ENCODE assay signal across 8 cellular contexts in genomic region chrX:107654778-107655761, GRCh38. TPM values are rescaled to one million over a fixed set of nuclear protein-coding genes. Genes with fewer than 3 reads are reported as not detected.
DNase-seq lines count a peak whose midpoint lies in the region; ATAC-seq and TF ChIP-seq lines count a peak whose summit lies in the region.

No MANE protein-coding gene starts in this region.

- peak; percentile 74 for TF ChIP-seq CTCF in foreskin keratinocyte (conservative IDR thresholded peaks at IDR 0.05)

- intact Hi-C loops in posterior vena cava (cut with DNase I): loop anchor here (5.0 kb wide), 1 partner anchor 122 kb away; the partner anchor contains the start of genes NCBP2L (in 2 of the 2) and TSC22D3 (in 2 of the 2)

- H3K4me1 ChIP-seq in foreskin keratinocyte: peaks cover 5% of the 10 kb centered on the region

- peak overlapping the region; percentile 83 for H3K27ac ChIP-seq in foreskin keratinocyte

- DNase-seq in NCI-H1694 treated with DMSO at 0.1 percent for 48 hours (lab: John Stamatoyannopoulos, UW) (peak; percentile 7), NCI-H1694 (lab: John Stamatoyannopoulos, UW) (no peak), foreskin keratinocyte (peak; percentile 90 to 95), posterior vena cava (ENCODE audit: low spot score) (peak; percentile 85)
- DNase-seq in activated effector memory CD4-positive, alpha-beta T cell treated with Interleukin-2 at 50 U/mL for 16 hours: peak; percentile 45

- peak; percentile 73 for ATAC-seq in HG03025 (IDR thresholded peaks at IDR 0.05; ENCODE audit: low FRiP score, unreplicated experiment)
- ATAC-seq in foreskin keratinocyte: peak; percentile 91
- ATAC-seq in GM18870 (IDR thresholded peaks at IDR 0.05; ENCODE audit: unreplicated experiment): no peak

- no peaks in the 10 kb centered on the region for H3K27me3 ChIP-seq in foreskin keratinocyte

TF ChIP-seq in PFSK-1, 5 proteins besides CTCF, POLR2A, EP300 and RAD21:
- no peak for TF ChIP-seq TAF1 (IDR thresholded peaks at IDR 0.05; ENCODE audit: borderline replicate concordance, insufficient read depth, low read length)
- peak; percentile 76 for TF ChIP-seq FOXP2 (optimal IDR thresholded peaks at IDR 0.05; ENCODE audit: borderline replicate concordance, extremely low read depth, extremely low read length, insufficient read depth)

RNA-seq across cellular contexts. Expression of gene PRPS1, which starts 26.8 kb away (rescaled TPM):
- polyA plus RNA-seq in PFSK-1 (2012; ENCODE audit: insufficient read length, low read depth): 37.4 TPM
- total RNA-seq in foreskin keratinocyte: 33.6 and 41.7 TPM in 2 replicates
- polyA plus RNA-seq in foreskin keratinocyte: 30.9 and 37.1 TPM in 2 replicates
- 10 to 100 TPM; 30.2 to 32.7 TPM for total RNA-seq in posterior vena cava
